ENCODE assay signal across 10 cellular contexts in the genomic region with DNA sequence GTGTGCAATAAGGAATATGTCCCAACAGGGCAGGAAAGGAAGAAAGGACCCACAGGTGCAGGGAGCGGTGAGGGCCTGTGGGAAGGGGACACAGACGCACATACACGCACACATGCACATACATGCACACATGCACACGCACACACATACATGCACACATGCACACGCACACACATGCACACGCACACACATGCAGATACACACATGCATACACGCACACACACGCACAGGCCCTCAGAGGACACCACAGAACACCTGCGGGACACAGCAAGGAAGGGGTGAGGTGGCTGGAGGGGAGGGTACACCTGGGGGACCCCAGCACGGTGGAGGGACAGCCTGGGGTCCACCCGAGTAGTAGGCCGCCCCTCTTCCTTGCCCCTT. TPM values are rescaled to one million over a fixed set of nuclear protein-coding genes. Genes with fewer than 3 reads are reported as not detected.
DNase-seq lines count a peak whose midpoint lies in the region; ATAC-seq and TF ChIP-seq lines count a peak whose summit lies in the region.
"Had no signal": no experiment of that assay in that cellular context is flagged by ENCODE, and none has a peak within 500 bp of the region (broad histone marks: within the 10 kb centered on the region; RNA-seq: fewer than 3 reads in every experiment).

No MANE protein-coding gene starts in this region.

- H3K4me3 Mint-ChIP-seq in activated CD4-positive, alpha-beta T cell treated with anti-CD3 and anti-CD28 coated beads, Interleukin-2, amount 10 ng/mL, durations not matched to agents 24 days and 14 days, result peak overlapping the region; percentile 77
- peak overlapping the region; percentile 56 for H3K4me3 Mint-ChIP-seq in WTC11
- peak overlapping the region; percentile 68 for H3K4me3 Mint-ChIP-seq in glutamatergic neuron (ENCODE audit: unreplicated experiment)

- no peaks in the 10 kb centered on the region for H3K27me3 Mint-ChIP-seq in activated CD4-positive, alpha-beta T cell treated with anti-CD3 and anti-CD28 coated beads, Interleukin-2, amount 10 ng/mL, durations not matched to agents 24 days and 14 days
- H3K27me3 Mint-ChIP-seq in WTC11 (ENCODE audit: low read depth), result no peaks in the 10 kb centered on the region
- peaks cover 27% of the 10 kb centered on the region for H3K27me3 Mint-ChIP-seq in glutamatergic neuron (ENCODE audit: unreplicated experiment)

- H3K4me3 ChIP-seq in skin epidermis, result peak overlapping the region in 4 of 7 experiments; percentile 10 to 32 (median 15)

- peaks cover 30% of the 10 kb centered on the region for H3K36me3 Mint-ChIP-seq in activated CD4-positive, alpha-beta T cell treated with anti-CD3 and anti-CD28 coated beads, Interleukin-2, amount 10 ng/mL, durations not matched to agents 24 days and 14 days (ENCODE audit: low read depth)
- H3K36me3 Mint-ChIP-seq in WTC11, result peaks cover 26% of the 10 kb centered on the region
- H3K36me3 Mint-ChIP-seq in glutamatergic neuron (ENCODE audit: unreplicated experiment), result peaks cover 5% of the 10 kb centered on the region

- H3K27ac ChIP-seq in skin epidermis, result peak overlapping the region in 7 of 21 experiments; percentile 11 to 80 (median 46)

- POLR2A ChIA-PET in WTC11 (lab: Charles Lee), result no interaction called here

- intact Hi-C loops in activated CD4-positive, alpha-beta T cell treated with anti-CD3 and anti-CD28 coated beads, Interleukin-2, amount 10 ng/mL, durations not matched to agents 24 days and 14 days (cut with micrococcal nuclease), result loop anchor here (1.0 kb wide), 1 partner anchor 12 kb away; no protein-coding TSS in a partner anchor

- ATAC-seq in WTC11 (no peak), HG02759 (IDR thresholded peaks at IDR 0.05; ENCODE audit: unreplicated experiment) (no peak)

- CTCF ChIA-PET in WTC11 (lab: Charles Lee), result interaction anchor here (0.6 to 6.6 kb wide), 10 partner anchors 11 to 448 kb away, joined by 3 to 45 read pairs (median 3); partner anchors contain the start of genes NMRK2, PIP5K1C and TJP3

- H3K27ac Mint-ChIP-seq in activated CD4-positive, alpha-beta T cell treated with anti-CD3 and anti-CD28 coated beads, Interleukin-2, amount 10 ng/mL, durations not matched to agents 24 days and 14 days, result no peak overlapping the region
- H3K27ac Mint-ChIP-seq in WTC11 (peak overlapping the region; percentile 96; the same call in 1 of the 2 replicates), glutamatergic neuron (ENCODE audit: unreplicated experiment) (peak overlapping the region; percentile 84)

- H3K9me3 Mint-ChIP-seq in activated CD4-positive, alpha-beta T cell treated with anti-CD3 and anti-CD28 coated beads, Interleukin-2, amount 10 ng/mL, durations not matched to agents 24 days and 14 days, result peaks cover 4% of the 10 kb centered on the region
- H3K9me3 Mint-ChIP-seq in WTC11 (peaks cover 13% of the 10 kb centered on the region), glutamatergic neuron (ENCODE audit: unreplicated experiment) (peaks cover 22% of the 10 kb centered on the region)

- H3K4me1 Mint-ChIP-seq in activated CD4-positive, alpha-beta T cell treated with anti-CD3 and anti-CD28 coated beads, Interleukin-2, amount 10 ng/mL, durations not matched to agents 24 days and 14 days, result peaks cover 32% of the 10 kb centered on the region
- H3K4me1 Mint-ChIP-seq in WTC11, result peaks cover 22% of the 10 kb centered on the region
- H3K4me1 Mint-ChIP-seq in glutamatergic neuron (ENCODE audit: low read depth, unreplicated experiment), result peaks cover 25% of the 10 kb centered on the region

- TF ChIP-seq CTCF in WTC11 (IDR thresholded peaks at IDR 0.05) (no peak), glutamatergic neuron (IDR thresholded peaks at IDR 0.05; ENCODE audit: partially characterized antibody, unreplicated experiment) (no peak)

- no peak for DNase-seq in activated CD4-positive, alpha-beta T cell treated with anti-CD3 and anti-CD28 coated beads, Interleukin-2, amount 10 ng/mL, durations not matched to agents 24 days and 14 days
- DNase-seq in activated CD4-positive, alpha-beta T cell treated with anti-CD3 and anti-CD28 coated beads for 1 hour, result no peak
- DNase-seq in WTC11 (ENCODE audit: low spot score), result no peak
- no peak for DNase-seq in glutamatergic neuron
- no peak for DNase-seq in NCI-H345 (lab: John Stamatoyannopoulos, UW)
- no peak for DNase-seq in NK-92 (lab: John Stamatoyannopoulos, UW; ENCODE audit: unreplicated experiment)
- DNase-seq: amniotic stem cell, retina had no signal

TF ChIP-seq in WTC11, 78 proteins besides CTCF, POLR2A, EP300 and RAD21:
- TF ChIP-seq ZNF317 (CRISPR knock-in tag; IDR thresholded peaks at IDR 0.05; ENCODE audit: borderline replicate concordance, low read depth), result no peak

RNA-seq across cellular contexts. Expression of gene PIP5K1C, which starts 12.9 kb away (rescaled TPM):
- 21.4 and 22.5 TPM in 2 replicates for total RNA-seq in activated CD4-positive, alpha-beta T cell treated with anti-CD3 and anti-CD28 coated beads, Interleukin-2, amount 10 ng/mL, durations not matched to agents 24 days and 14 days
- 34.0 to 36.2 TPM (median 36.0 TPM) in 3 replicates for total RNA-seq in WTC11 (2021)
- 169 TPM for total RNA-seq in glutamatergic neuron (ENCODE audit: unreplicated experiment)

RNA-seq across cellular contexts. Expression of gene TJP3, which starts 20.8 kb away (rescaled TPM):
- 0.09 TPM in 1 of 2 replicates, not detected in the other for total RNA-seq in activated CD4-positive, alpha-beta T cell treated with anti-CD3 and anti-CD28 coated beads, Interleukin-2, amount 10 ng/mL, durations not matched to agents 24 days and 14 days
- total RNA-seq in WTC11 (2021) (36.2 to 44.0 TPM (median 39.7 TPM) in 3 replicates), glutamatergic neuron (ENCODE audit: unreplicated experiment) (3.1 TPM)
